In genomic region chr19:30679286-30679685, GRCh38 we compare ENCODE assay signal across 20 cellular contexts.
DNase-seq lines count a peak whose midpoint lies in the region; FAIRE-seq and TF ChIP-seq lines count a peak whose summit lies in the region.
"Had no signal": no experiment of that assay in that cellular context is flagged by ENCODE, and none has a peak within 500 bp of the region (broad histone marks: within the 10 kb centered on the region; RNA-seq: fewer than 3 reads in every experiment).

No MANE protein-coding gene starts in this region.

- intact Hi-C loops in kidney (cut with DNase I), result loop anchor here (10.0 kb wide), 1 partner anchor 1546 kb away; no protein-coding TSS in a partner anchor

- H3K27ac ChIP-seq in kidney (ENCODE audit: low read depth in 2 of 2, low read length in 2 of 2), result no peak overlapping the region
- H3K27ac ChIP-seq: BLaER1 treated with 17β-estradiol and CSF1 and Interleukin-3, amounts not matched to agents 10 nM and 100 nM had no signal

- no peak for TF ChIP-seq CTCF in kidney (IDR thresholded peaks at IDR 0.05; ENCODE audit: borderline replicate concordance, extremely low read depth, insufficient read depth)

- no peaks in the 10 kb centered on the region for H3K9me3 ChIP-seq in kidney (ENCODE audit: control insufficient read depth in 1 of 2, low read length in 2 of 2)
- H3K9me3 ChIP-seq: BLaER1 treated with 17β-estradiol and CSF1 and Interleukin-3, amounts not matched to agents 10 nM and 100 nM had no signal

- no peak overlapping the region for H3K4me3 ChIP-seq in kidney (ENCODE audit: low read length in 2 of 2)
- H3K4me3 ChIP-seq: BLaER1 treated with 17β-estradiol and CSF1 and Interleukin-3, amounts not matched to agents 10 nM and 100 nM had no signal

- no peak overlapping the region for H3K9ac ChIP-seq in kidney (ENCODE audit: low read length in 2 of 2)
- H3K9ac ChIP-seq: BLaER1 treated with 17β-estradiol and CSF1 and Interleukin-3, amounts not matched to agents 10 nM and 100 nM had no signal

- DNase-seq in NCI-H82 (lab: John Stamatoyannopoulos, UW) (peak; percentile 50), NCI-H82 treated with DMSO at 0.1 percent for 48 hours (lab: John Stamatoyannopoulos, UW; ENCODE audit: unreplicated experiment) (no peak), D341Med (ENCODE audit: low spot score) (peak; percentile 75), NCI-H1105 (lab: John Stamatoyannopoulos, UW) (peak; percentile 83), kidney (peak; percentile 62), ureter (ENCODE audit: low spot score) (no peak), NCI-H2029 (lab: John Stamatoyannopoulos, UW) (no peak), NCI-H446 (lab: John Stamatoyannopoulos, UW) (no peak)
- DNase-seq: CD4-positive, CD25-positive, alpha-beta regulatory T cell; CD8-positive, alpha-beta memory T cell; COR-L47; GOT3; H9; KBM-7 had no signal

- no peak for FAIRE-seq in kidney (lab: Jason Lieb, UNC)
- FAIRE-seq: D721Med, G401.6, GM12891, GM18507, HepG2 had no signal

- H3K36me3 ChIP-seq in kidney (ENCODE audit: control insufficient read depth in 1 of 2, insufficient read depth in 2 of 2, low read length in 2 of 2), result no peaks in the 10 kb centered on the region
- H3K36me3 ChIP-seq: BLaER1 treated with 17β-estradiol and CSF1 and Interleukin-3, amounts not matched to agents 10 nM and 100 nM had no signal

- no peaks in the 10 kb centered on the region for H3K4me1 ChIP-seq in kidney (ENCODE audit: control insufficient read depth in 1 of 2, insufficient read depth in 1 of 2, low read depth in 1 of 2, low read length in 2 of 2)
- H3K4me1 ChIP-seq: BLaER1 treated with 17β-estradiol and CSF1 and Interleukin-3, amounts not matched to agents 10 nM and 100 nM had no signal

Comparison
In these comparisons a context has a peak if more than half of its experiments do, and no peak if none do; other contexts are left out.
1. DNase-seq: peak in NCI-H82 (single experiment), D341Med (single experiment), NCI-H1105 (single experiment) and kidney (single experiment); none in NCI-H82 treated with DMSO at 0.1 percent for 48 hours (single experiment), ureter (single experiment), NCI-H2029 (single experiment) and NCI-H446 (0 of 2).